ENCODE assay signal across 8 cellular contexts in genomic region chr19:18416778-18417249, GRCh38. TPM values are rescaled to one million over a fixed set of nuclear protein-coding genes. Genes with fewer than 3 reads are reported as not detected.
DNase-seq lines count a peak whose midpoint lies in the region; ATAC-seq and TF ChIP-seq lines count a peak whose summit lies in the region.

No MANE protein-coding gene starts in this region.

- DNase-seq in CD14-positive monocyte (ENCODE audit: low spot score) (peak; percentile 95), HuH-7 (ENCODE audit: low spot score) (peak; percentile 76), PC-9 (peak; percentile 68 to 85), fibroblast of villous mesenchyme (ENCODE audit: low read depth) (peak; percentile 90), tibial artery (peak; percentile 93 to 96)
- DNase-seq in activated naive CD4-positive, alpha-beta T cell treated with anti-CD3 and anti-CD28 coated beads for 36 hours, result peak; percentile 68
- peak; percentile 88 for DNase-seq in natural killer cell treated with Interleukin-12 subunit alpha and Interleukin-12 subunit beta and Interleukin-15 and Interleukin-18, amount 100 ng/mL, for 72 hours (ENCODE audit: low spot score)

- H3K36me3 ChIP-seq in PC-9 (ENCODE audit: low read depth) (no peaks in the 10 kb centered on the region), tibial artery (no peaks in the 10 kb centered on the region)

- H3K27ac ChIP-seq in PC-9, result peak overlapping the region; percentile 56
- H3K27ac ChIP-seq in tibial artery, result peak overlapping the region; percentile 89 to 90

- peaks cover 17% of the 10 kb centered on the region for H4K20me1 ChIP-seq in PC-9 (ENCODE audit: insufficient read depth)

- H3F3A ChIP-seq in PC-9 (ENCODE audit: insufficient read depth, low read depth), result peaks cover 52% of the 10 kb centered on the region

- H2AFZ ChIP-seq in PC-9, result peak overlapping the region; percentile 87

- H3K4me3 Mint-ChIP-seq in CD14-positive monocyte, result peak overlapping the region; percentile 79 to 90
- H3K4me3 Mint-ChIP-seq in activated naive CD4-positive, alpha-beta T cell treated with anti-CD3 and anti-CD28 coated beads for 36 hours, result peak overlapping the region; percentile 70
- peak overlapping the region; percentile 80 for H3K4me3 Mint-ChIP-seq in natural killer cell treated with Interleukin-12 subunit alpha and Interleukin-12 subunit beta and Interleukin-15 and Interleukin-18, amount 100 ng/mL, for 72 hours

- peaks cover 0 to 4% of the 10 kb centered on the region in 2 donors for H3K36me3 Mint-ChIP-seq in CD14-positive monocyte
- no peaks in the 10 kb centered on the region for H3K36me3 Mint-ChIP-seq in activated naive CD4-positive, alpha-beta T cell treated with anti-CD3 and anti-CD28 coated beads for 36 hours (ENCODE audit: low read depth)
- no peaks in the 10 kb centered on the region for H3K36me3 Mint-ChIP-seq in natural killer cell treated with Interleukin-12 subunit alpha and Interleukin-12 subunit beta and Interleukin-15 and Interleukin-18, amount 100 ng/mL, for 72 hours

- peak; percentile 45 to 60 for ATAC-seq in natural killer cell treated with Interleukin-12 subunit alpha and Interleukin-12 subunit beta and Interleukin-15 and Interleukin-18, amount 100 ng/mL, for 72 hours
- ATAC-seq in GM18517 (IDR thresholded peaks at IDR 0.05; ENCODE audit: unreplicated experiment), result no peak

- H3K27me3 ChIP-seq in PC-9 (ENCODE audit: insufficient read depth, low read depth), result no peaks in the 10 kb centered on the region
- H3K27me3 ChIP-seq in tibial artery, result peaks cover 0 to 22% of the 10 kb centered on the region in 2 donors

- BruUV-seq in PC-9 (replicated peaks; lab: Mats Ljungman, UMichigan), result no TSS peak

- peaks cover 0 to 3% (median 0%) of the 10 kb centered on the region in 7 donors for H3K9me3 Mint-ChIP-seq in CD14-positive monocyte
- H3K9me3 Mint-ChIP-seq in activated naive CD4-positive, alpha-beta T cell treated with anti-CD3 and anti-CD28 coated beads for 36 hours, result no peaks in the 10 kb centered on the region
- no peaks in the 10 kb centered on the region for H3K9me3 Mint-ChIP-seq in natural killer cell treated with Interleukin-12 subunit alpha and Interleukin-12 subunit beta and Interleukin-15 and Interleukin-18, amount 100 ng/mL, for 72 hours

- CTCF ChIA-PET in PC-9 (lab: Charles Lee), result interaction anchor here (0.6 to 1.0 kb wide), 5 partner anchors 29 to 208 kb away, joined by 3 to 8 read pairs (median 5); no protein-coding TSS in a partner anchor
- CTCF ChIA-PET in activated naive CD4-positive, alpha-beta T cell treated with anti-CD3 and anti-CD28 coated beads for 36 hours (lab: Charles Lee), result interaction anchor here (0.7 to 2.6 kb wide), 6 partner anchors 28 to 165 kb away, joined by 3 to 10 read pairs (median 4); partner anchors contain the start of gene GDF15

- peak overlapping the region; percentile 76 for H3K4me3 ChIP-seq in PC-9
- H3K4me3 ChIP-seq in fibroblast of villous mesenchyme (ENCODE audit: low read depth, low read length), result peak overlapping the region; percentile 49
- peak overlapping the region; percentile 63 to 66 for H3K4me3 ChIP-seq in tibial artery

- no peaks in the 10 kb centered on the region for H3K9me3 ChIP-seq in PC-9 (ENCODE audit: insufficient read depth, low read depth)
- H3K9me3 ChIP-seq in tibial artery, result no peaks in the 10 kb centered on the region

- POLR2A ChIA-PET in PC-9 (lab: Charles Lee; ENCODE audit: unreplicated experiment), result interaction anchor here (0.6 to 1.0 kb wide), 3 partner anchors 36 to 135 kb away, joined by 3 to 4 read pairs (median 3); partner anchors contain the start of gene JUND

- peak overlapping the region; percentile 99 to 100 (median 100) for H3K27ac Mint-ChIP-seq in CD14-positive monocyte
- H3K27ac Mint-ChIP-seq in activated naive CD4-positive, alpha-beta T cell treated with anti-CD3 and anti-CD28 coated beads for 36 hours, result no peak overlapping the region
- H3K27ac Mint-ChIP-seq in natural killer cell treated with Interleukin-12 subunit alpha and Interleukin-12 subunit beta and Interleukin-15 and Interleukin-18, amount 100 ng/mL, for 72 hours, result peak overlapping the region; percentile 85 to 86

- intact Hi-C loops in CD14-positive monocyte (cut with micrococcal nuclease) (loop anchor here (5.0 to 10.0 kb wide), 3 partner anchors 142 to 212 kb away; partner anchors contain the start of genes IQCN (in 2 of the 2) and RAB3A (in 1 of the 2)), PC-9 (cut with micrococcal nuclease; ENCODE audit: unreplicated experiment) (loop anchor here (5.0 to 10.0 kb wide), 2 partner anchors 162 to 410 kb away; partner anchors contain the start of gene ARRDC2), tibial artery (cut with DNase I; ENCODE audit: low total_unique reads) (no loop called here)
- intact Hi-C loops in activated naive CD4-positive, alpha-beta T cell treated with anti-CD3 and anti-CD28 coated beads for 36 hours (cut with micrococcal nuclease), result loop anchor here (5.0 kb wide), 1 partner anchor 125 kb away; no protein-coding TSS in a partner anchor

- H3K27me3 Mint-ChIP-seq in CD14-positive monocyte (ENCODE audit: low read depth in 3 of 3), result peaks cover 0 to 9% (median 6%) of the 10 kb centered on the region in 3 donors
- peaks cover 40% of the 10 kb centered on the region for H3K27me3 Mint-ChIP-seq in activated naive CD4-positive, alpha-beta T cell treated with anti-CD3 and anti-CD28 coated beads for 36 hours (ENCODE audit: low read depth)
- H3K27me3 Mint-ChIP-seq in natural killer cell treated with Interleukin-12 subunit alpha and Interleukin-12 subunit beta and Interleukin-15 and Interleukin-18, amount 100 ng/mL, for 72 hours, result no peaks in the 10 kb centered on the region

- peaks cover 21% of the 10 kb centered on the region for H3K79me2 ChIP-seq in PC-9 (ENCODE audit: low read depth)

- peaks cover 65% of the 10 kb centered on the region for H3K4me1 Mint-ChIP-seq in CD14-positive monocyte
- peaks cover 58% of the 10 kb centered on the region for H3K4me1 Mint-ChIP-seq in activated naive CD4-positive, alpha-beta T cell treated with anti-CD3 and anti-CD28 coated beads for 36 hours (ENCODE audit: low read depth)
- H3K4me1 Mint-ChIP-seq in natural killer cell treated with Interleukin-12 subunit alpha and Interleukin-12 subunit beta and Interleukin-15 and Interleukin-18, amount 100 ng/mL, for 72 hours (ENCODE audit: low read depth in 2 of 2), result peaks cover 52 to 54% of the 10 kb centered on the region in 2 donors

- H3K9me2 ChIP-seq in PC-9 (ENCODE audit: insufficient read depth), result no peaks in the 10 kb centered on the region

- H3K4me1 ChIP-seq in PC-9 (replicated peaks; ENCODE audit: insufficient read depth), result peaks cover 55% of the 10 kb centered on the region
- peaks cover 6 to 73% (median 60%) of the 10 kb centered on the region in 4 donors for H3K4me1 ChIP-seq in tibial artery

- TF ChIP-seq CTCF in CD14-positive monocyte (IDR thresholded peaks at IDR 0.05) (no peak), PC-9 (conservative IDR thresholded peaks at IDR 0.05) (no peak), fibroblast of villous mesenchyme (IDR thresholded peaks at IDR 0.05; ENCODE audit: insufficient read depth, low read depth, low read length) (no peak), tibial artery (IDR thresholded peaks at IDR 0.05) (peak in 1 of 2 experiments; percentile 2)

- H3K4me2 ChIP-seq in PC-9, result peak overlapping the region; percentile 98

RNA-seq across cellular contexts. Expression of gene SSBP4, which starts 2.4 kb away (rescaled TPM):
- polyA plus RNA-seq in CD14-positive monocyte, result 10 to 100 TPM; 38.5 to 48.3 TPM
- total RNA-seq in PC-9 (2021) (56.6 and 65.2 TPM in 2 replicates), fibroblast of villous mesenchyme (56.1 and 73.4 TPM in 2 replicates)
- total RNA-seq in activated naive CD4-positive, alpha-beta T cell treated with anti-CD3 and anti-CD28 coated beads for 36 hours, result 10 to 100 TPM; 62.6 to 71.4 TPM
- total RNA-seq in natural killer cell treated with Interleukin-12 subunit alpha and Interleukin-12 subunit beta and Interleukin-15 and Interleukin-18, amount 100 ng/mL, for 72 hours, result 100 to 1,000 TPM; 112 to 271 TPM

RNA-seq across cellular contexts. Expression of gene LRRC25, which starts 19.4 kb away (rescaled TPM):
- polyA plus RNA-seq in CD14-positive monocyte, result 100 to 1,000 TPM; 416 to 581 TPM
- total RNA-seq in PC-9 (2021) (not detected in 2 replicates), fibroblast of villous mesenchyme (under 0.01 TPM in 1 of 2 replicates, not detected in the other)
- not detected for total RNA-seq in activated naive CD4-positive, alpha-beta T cell treated with anti-CD3 and anti-CD28 coated beads for 36 hours
- total RNA-seq in natural killer cell treated with Interleukin-12 subunit alpha and Interleukin-12 subunit beta and Interleukin-15 and Interleukin-18, amount 100 ng/mL, for 72 hours, result not detected

RNA-seq across cellular contexts. Expression of gene ISYNA1, which starts 21.1 kb away (rescaled TPM):
- not detected for polyA plus RNA-seq in CD14-positive monocyte
- total RNA-seq in PC-9 (2021) (129 and 142 TPM in 2 replicates), fibroblast of villous mesenchyme (25.4 and 48.4 TPM in 2 replicates)
- total RNA-seq in activated naive CD4-positive, alpha-beta T cell treated with anti-CD3 and anti-CD28 coated beads for 36 hours, result 10 to 100 TPM; 12.3 to 14.3 TPM
- 10 to 100 TPM; 19.0 to 25.6 TPM for total RNA-seq in natural killer cell treated with Interleukin-12 subunit alpha and Interleukin-12 subunit beta and Interleukin-15 and Interleukin-18, amount 100 ng/mL, for 72 hours

RNA-seq across cellular contexts. Expression of gene GDF15, which starts 30.9 kb away (rescaled TPM):
- polyA plus RNA-seq in CD14-positive monocyte, result not detected
- total RNA-seq in PC-9 (2021) (15.1 and 17.2 TPM in 2 replicates), fibroblast of villous mesenchyme (28.9 and 49.9 TPM in 2 replicates)
- total RNA-seq in activated naive CD4-positive, alpha-beta T cell treated with anti-CD3 and anti-CD28 coated beads for 36 hours, result under 1 TPM in 1 of 2 experiments, not detected in 1; 0.20 TPM
- total RNA-seq in natural killer cell treated with Interleukin-12 subunit alpha and Interleukin-12 subunit beta and Interleukin-15 and Interleukin-18, amount 100 ng/mL, for 72 hours, result under 1 TPM in 1 of 2 donors, not detected in 1; 0.71 TPM
